ENCODE assay signal across 31 cellular contexts in genomic region chr10:62972103-62972502, GRCh38.
DNase-seq lines count a peak whose midpoint lies in the region; ATAC-seq, FAIRE-seq and TF ChIP-seq lines count a peak whose summit lies in the region.
"Had no signal": no experiment of that assay in that cellular context is flagged by ENCODE, and none has a peak within 500 bp of the region (broad histone marks: within the 10 kb centered on the region; RNA-seq: fewer than 3 reads in every experiment).

No MANE protein-coding gene starts in this region.

- H3K4me1 Mint-ChIP-seq in HFFc6 (ENCODE audit: low read depth) (no peaks in the 10 kb centered on the region), astrocyte (ENCODE audit: low read depth, unreplicated experiment) (peaks cover 10% of the 10 kb centered on the region)
- H3K4me1 Mint-ChIP-seq: activated naive CD8-positive, alpha-beta T cell treated with anti-CD3 and anti-CD28 coated beads, Interleukin-2, amount 10 ng/mL, durations not matched to agents 7 days and 5 days; memory B cell; naive B cell; stimulated activated naive CD8-positive, alpha-beta T cell treated with anti-CD3 and anti-CD28 coated beads, Interleukin-15, amount 100 ng/mL, for 72 hours had no signal

- ATAC-seq in GM19397 (IDR thresholded peaks at IDR 0.05; ENCODE audit: unreplicated experiment): no peak
- ATAC-seq: K562; stimulated activated naive CD8-positive, alpha-beta T cell treated with anti-CD3 and anti-CD28 coated beads, Interleukin-15, amount 100 ng/mL, for 72 hours had no signal

- H3K9me3 ChIP-seq in astrocyte (ENCODE audit: insufficient read depth, low read depth, low read length): peaks cover 4% of the 10 kb centered on the region
- H3K9me3 ChIP-seq in smooth muscle cell (replicated peaks; ENCODE audit: low read depth): no peaks in the 10 kb centered on the region
- H3K9me3 ChIP-seq: SK-N-SH, thyroid gland had no signal

- H3K9me3 Mint-ChIP-seq in HFFc6 (peaks cover 8% of the 10 kb centered on the region; the same call in 1 of the 2 replicates), astrocyte (ENCODE audit: unreplicated experiment) (peaks cover 5% of the 10 kb centered on the region)

- no peak for FAIRE-seq in astrocyte (lab: Jason Lieb, UNC)
- FAIRE-seq: endothelial cell of umbilical vein, frontal cortex, H1, K562 had no signal

- no peaks in the 10 kb centered on the region for H4K20me1 ChIP-seq in astrocyte (ENCODE audit: insufficient read depth, low read length)
- no peaks in the 10 kb centered on the region for H4K20me1 ChIP-seq in smooth muscle cell (ENCODE audit: low read depth)

- TF ChIP-seq CTCF in HFFc6 (IDR thresholded peaks at IDR 0.05): no peak
- TF ChIP-seq CTCF in astrocyte (IDR thresholded peaks at IDR 0.05; ENCODE audit: insufficient read depth, low read depth, low read length): no peak
- TF ChIP-seq CTCF in fibroblast of the aortic adventitia (IDR thresholded peaks at IDR 0.05; ENCODE audit: insufficient read depth, low read length): no peak
- TF ChIP-seq CTCF in smooth muscle cell (IDR thresholded peaks at IDR 0.05; ENCODE audit: borderline replicate concordance, insufficient read depth, poor library complexity, severe bottlenecking): no peak

- no peak overlapping the region for H3K27ac ChIP-seq in astrocyte (ENCODE audit: low read depth, low read length)
- H3K27ac ChIP-seq in smooth muscle cell (ENCODE audit: low read depth): no peak overlapping the region
- H3K27ac ChIP-seq: hepatocyte, thyroid gland had no signal

- H3K36me3 ChIP-seq in astrocyte (ENCODE audit: insufficient read depth, low read length) (no peaks in the 10 kb centered on the region), smooth muscle cell (ENCODE audit: low read depth) (no peaks in the 10 kb centered on the region)
- H3K36me3 ChIP-seq: thyroid gland had no signal

- peaks cover 3% of the 10 kb centered on the region; the same call in 1 of the 2 replicates for H3K27me3 Mint-ChIP-seq in HFFc6 (ENCODE audit: insufficient read depth)
- H3K27me3 Mint-ChIP-seq in astrocyte (ENCODE audit: low read depth, unreplicated experiment): no peaks in the 10 kb centered on the region

- H3K27ac Mint-ChIP-seq in HFFc6: no peak overlapping the region
- peak overlapping the region; percentile 29 for H3K27ac Mint-ChIP-seq in astrocyte (ENCODE audit: unreplicated experiment)
- H3K27ac Mint-ChIP-seq: activated naive CD8-positive, alpha-beta T cell treated with anti-CD3 and anti-CD28 coated beads, Interleukin-2, amount 10 ng/mL, durations not matched to agents 7 days and 5 days; CD4-positive, alpha-beta T cell; memory B cell; naive B cell; stimulated activated naive CD8-positive, alpha-beta T cell treated with anti-CD3 and anti-CD28 coated beads, Interleukin-15, amount 100 ng/mL, for 72 hours; T-helper 1 cell treated with Interleukin-12 subunit alpha and Interleukin-12 subunit beta and Interleukin-4 antibody, amounts not matched to agents 30 μg/mL and 1 μg/mL, for 36 hours had no signal

- H3K27me3 ChIP-seq in astrocyte (ENCODE audit: insufficient read depth, low read length): no peaks in the 10 kb centered on the region
- no peaks in the 10 kb centered on the region for H3K27me3 ChIP-seq in smooth muscle cell (ENCODE audit: low read depth)
- H3K27me3 ChIP-seq: thyroid gland had no signal

- H3K4me3 Mint-ChIP-seq in HFFc6 (no peak overlapping the region), astrocyte (ENCODE audit: unreplicated experiment) (no peak overlapping the region)
- H3K4me3 Mint-ChIP-seq: activated naive CD8-positive, alpha-beta T cell treated with anti-CD3 and anti-CD28 coated beads, Interleukin-2, amount 10 ng/mL, durations not matched to agents 7 days and 5 days; CD4-positive, alpha-beta T cell; memory B cell; naive B cell; stimulated activated naive CD8-positive, alpha-beta T cell treated with anti-CD3 and anti-CD28 coated beads, Interleukin-15, amount 100 ng/mL, for 72 hours; T-helper 1 cell treated with Interleukin-12 subunit alpha and Interleukin-12 subunit beta and Interleukin-4 antibody, amounts not matched to agents 30 μg/mL and 1 μg/mL, for 36 hours had no signal

- H3K9ac ChIP-seq in astrocyte (ENCODE audit: low read length) (no peak overlapping the region), smooth muscle cell (ENCODE audit: low read depth) (no peak overlapping the region)
- H3K9ac ChIP-seq: SK-N-SH had no signal

- peak; percentile 32 for DNase-seq in HFFc6
- DNase-seq in astrocyte (ENCODE audit: low read depth): peak; percentile 52
- peak; percentile 44 for DNase-seq in fibroblast of the aortic adventitia (ENCODE audit: low read depth)
- DNase-seq in smooth muscle cell (lab: John Stamatoyannopoulos, UW; ENCODE audit: unreplicated experiment): no peak
- no peak for DNase-seq in NCI-H2227 treated with DMSO at 0.1 percent for 48 hours (lab: John Stamatoyannopoulos, UW)
- DNase-seq in central memory CD4-positive, alpha-beta T cell: no peak
- no peak for DNase-seq in NCI-H524 (lab: John Stamatoyannopoulos, UW)
- DNase-seq: activated effector memory CD4-positive, alpha-beta T cell treated with Interleukin-2 at 50 U/mL for 16 hours; activated naive CD8-positive, alpha-beta T cell treated with anti-CD3 and anti-CD28 coated beads, Interleukin-2, amount 10 ng/mL, durations not matched to agents 7 days and 5 days; activated T-cell treated with anti-CD3 and anti-CD28 coated beads for 4 hours; CD4-positive, alpha-beta T cell; cerebellar nuclear complex; EL; naive B cell; NCI-H1105 treated with DMSO at 0.1 percent for 48 hours; NCI-H2081; NCI-H226; NCI-H774; nucleus accumbens; SK-N-SH; stimulated activated CD8-positive, alpha-beta memory T cell treated with anti-CD3 and anti-CD28 coated beads, Interleukin-4, amount 100 ng/mL, for 48 hours; stimulated activated naive CD8-positive, alpha-beta T cell treated with anti-CD3 and anti-CD28 coated beads, Interleukin-15, amount 100 ng/mL, for 72 hours; thyroid gland had no signal

- H3F3A ChIP-seq in smooth muscle cell (ENCODE audit: low read depth): no peaks in the 10 kb centered on the region

- no peaks in the 10 kb centered on the region for H3K36me3 Mint-ChIP-seq in HFFc6 (ENCODE audit: low read depth)
- peaks cover 3% of the 10 kb centered on the region for H3K36me3 Mint-ChIP-seq in astrocyte (ENCODE audit: low read depth, unreplicated experiment)
- H3K36me3 Mint-ChIP-seq: activated naive CD8-positive, alpha-beta T cell treated with anti-CD3 and anti-CD28 coated beads, Interleukin-2, amount 10 ng/mL, durations not matched to agents 7 days and 5 days had no signal

- H3K4me2 ChIP-seq in astrocyte (ENCODE audit: low read length): no peak overlapping the region
- peak overlapping the region; percentile 34 for H3K4me2 ChIP-seq in smooth muscle cell
- H3K4me2 ChIP-seq: hepatocyte, SK-N-SH had no signal

- no peak overlapping the region for H3K4me3 ChIP-seq in astrocyte (ENCODE audit: insufficient read depth, low read depth, low read length)
- no peak overlapping the region for H3K4me3 ChIP-seq in fibroblast of the aortic adventitia (ENCODE audit: low read depth, low read length)
- no peak overlapping the region for H3K4me3 ChIP-seq in smooth muscle cell
- H3K4me3 ChIP-seq: hepatocyte, K562, thyroid gland had no signal

- H3K4me1 ChIP-seq in astrocyte (ENCODE audit: insufficient read depth, low read length) (no peaks in the 10 kb centered on the region), smooth muscle cell (ENCODE audit: low read depth) (no peaks in the 10 kb centered on the region)
- H3K4me1 ChIP-seq: thyroid gland had no signal

- H3K79me2 ChIP-seq in astrocyte (ENCODE audit: insufficient read depth, low read length) (no peaks in the 10 kb centered on the region), smooth muscle cell (ENCODE audit: low read depth) (no peaks in the 10 kb centered on the region)
- H3K79me2 ChIP-seq: hepatocyte had no signal

- no peak overlapping the region for H2AFZ ChIP-seq in astrocyte (ENCODE audit: low read depth, low read length)
- peak overlapping the region; percentile 17 for H2AFZ ChIP-seq in smooth muscle cell (ENCODE audit: low read depth)
- H2AFZ ChIP-seq: hepatocyte had no signal

Comparison
In these comparisons a context has a peak if more than half of its experiments do, and no peak if none do; other contexts are left out.
1. DNase-seq: peak in HFFc6 (single experiment), astrocyte (single experiment) and fibroblast of the aortic adventitia (single experiment); none in smooth muscle cell (single experiment), NCI-H2227 treated with DMSO at 0.1 percent for 48 hours (single experiment), central memory CD4-positive, alpha-beta T cell (single experiment) and NCI-H524 (0 of 2).